ENCODE assay signal across 1 cellular context in genomic region chr12:75982974-75983660, GRCh38.
TF ChIP-seq lines count a peak whose summit lies in the region.

No MANE protein-coding gene starts in this region.

TF ChIP-seq in WTC11, 78 proteins besides CTCF, POLR2A, EP300 and RAD21 (continued from another document):
- no peak for TF ChIP-seq ZNF281 (CRISPR knock-in tag; IDR thresholded peaks at IDR 0.05)
- TF ChIP-seq JUN (CRISPR knock-in tag; IDR thresholded peaks at IDR 0.05) = no peak
TF ChIP-seq in WTC11: peak in this region for 0.
